ENCODE assay signal across 1 cellular context in the genomic region with DNA sequence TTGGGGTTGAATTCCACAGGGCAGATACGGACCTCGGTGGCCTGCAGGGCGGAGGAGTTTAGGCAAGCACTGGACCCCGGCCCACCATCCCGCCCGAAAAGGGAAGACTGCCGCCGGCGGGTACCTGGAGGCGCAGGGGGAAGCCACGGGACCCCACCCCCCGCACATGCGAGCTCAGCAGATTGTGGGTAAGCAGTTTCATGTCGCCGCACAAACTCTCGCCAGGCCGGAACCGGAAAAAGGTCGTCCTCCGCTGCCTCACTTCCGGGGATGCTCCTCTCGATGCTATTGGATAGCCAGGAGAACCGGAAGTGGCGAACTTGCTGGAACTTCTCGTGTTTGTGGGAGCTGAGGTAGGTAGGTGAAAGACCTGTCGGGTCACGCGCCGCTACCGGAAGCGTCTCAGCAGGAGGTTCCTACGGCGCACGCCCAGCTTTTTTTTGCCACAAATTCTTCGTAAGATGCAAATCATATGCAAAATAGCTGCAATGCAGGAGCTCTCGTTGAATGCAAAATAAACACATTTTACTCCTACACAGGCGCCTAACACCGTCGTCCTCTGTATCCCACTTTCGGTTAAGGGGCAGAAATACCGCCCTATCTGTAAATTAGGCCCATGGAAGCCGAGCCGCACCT.
A peak's percentile ranks its signal among the peaks of the same experiment; 100 is the strongest.
TF ChIP-seq lines count a peak whose summit lies in the region.

TSS of gene TRMT112 (minus strand) at position 235 of the 636 bp plus-strand sequence. CDS start at position 202, 33 bp downstream.

TF ChIP-seq in HepG2, 621 proteins besides CTCF, POLR2A, EP300 and RAD21 (continued from another document and continues in another):
- TF ChIP-seq, protein P1, sequence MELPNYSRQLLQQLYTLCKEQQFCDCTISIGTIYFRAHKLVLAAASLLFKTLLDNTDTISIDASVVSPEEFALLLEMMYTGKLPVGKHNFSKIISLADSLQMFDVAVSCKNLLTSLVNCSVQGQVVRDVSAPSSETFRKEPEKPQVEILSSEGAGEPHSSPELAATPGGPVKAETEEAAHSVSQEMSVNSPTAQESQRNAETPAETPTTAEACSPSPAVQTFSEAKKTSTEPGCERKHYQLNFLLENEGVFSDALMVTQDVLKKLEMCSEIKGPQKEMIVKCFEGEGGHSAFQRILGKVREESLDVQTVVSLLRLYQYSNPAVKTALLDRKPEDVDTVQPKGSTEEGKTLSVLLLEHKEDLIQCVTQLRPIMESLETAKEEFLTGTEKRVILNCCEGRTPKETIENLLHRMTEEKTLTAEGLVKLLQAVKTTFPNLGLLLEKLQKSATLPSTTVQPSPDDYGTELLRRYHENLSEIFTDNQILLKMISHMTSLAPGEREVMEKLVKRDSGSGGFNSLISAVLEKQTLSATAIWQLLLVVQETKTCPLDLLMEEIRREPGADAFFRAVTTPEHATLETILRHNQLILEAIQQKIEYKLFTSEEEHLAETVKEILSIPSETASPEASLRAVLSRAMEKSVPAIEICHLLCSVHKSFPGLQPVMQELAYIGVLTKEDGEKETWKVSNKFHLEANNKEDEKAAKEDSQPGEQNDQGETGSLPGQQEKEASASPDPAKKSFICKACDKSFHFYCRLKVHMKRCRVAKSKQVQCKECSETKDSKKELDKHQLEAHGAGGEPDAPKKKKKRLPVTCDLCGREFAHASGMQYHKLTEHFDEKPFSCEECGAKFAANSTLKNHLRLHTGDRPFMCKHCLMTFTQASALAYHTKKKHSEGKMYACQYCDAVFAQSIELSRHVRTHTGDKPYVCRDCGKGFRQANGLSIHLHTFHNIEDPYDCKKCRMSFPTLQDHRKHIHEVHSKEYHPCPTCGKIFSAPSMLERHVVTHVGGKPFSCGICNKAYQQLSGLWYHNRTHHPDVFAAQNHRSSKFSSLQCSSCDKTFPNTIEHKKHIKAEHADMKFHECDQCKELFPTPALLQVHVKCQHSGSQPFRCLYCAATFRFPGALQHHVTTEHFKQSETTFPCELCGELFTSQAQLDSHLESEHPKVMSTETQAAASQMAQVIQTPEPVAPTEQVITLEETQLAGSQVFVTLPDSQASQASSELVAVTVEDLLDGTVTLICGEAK (IDR thresholded peaks at IDR 0.05): peak; percentile 94
- TF ChIP-seq, protein P1 (CRISPR knock-in tag; IDR thresholded peaks at IDR 0.05): no peak; the same call in 1 of the 2 replicates
- TF ChIP-seq SALL1 (CRISPR knock-in tag; IDR thresholded peaks at IDR 0.05): peak; percentile 52; the same call in 1 of the 2 replicates
- no peak for TF ChIP-seq TOE1 (CRISPR knock-in tag; IDR thresholded peaks at IDR 0.05)
- TF ChIP-seq ETV6 (CRISPR knock-in tag; conservative IDR thresholded peaks at IDR 0.05): no peak
- peak; percentile 77 for TF ChIP-seq MXD1 (CRISPR knock-in tag; IDR thresholded peaks at IDR 0.05)
- TF ChIP-seq ZNF362 (CRISPR knock-in tag; IDR thresholded peaks at IDR 0.05; ENCODE audit: borderline replicate concordance): peak; percentile 83; the same call in 1 of the 2 replicates
- TF ChIP-seq ZMYM4 (CRISPR knock-in tag; IDR thresholded peaks at IDR 0.05): peak; percentile 44
- TF ChIP-seq SOX5 (CRISPR knock-in tag; IDR thresholded peaks at IDR 0.05; ENCODE audit: borderline replicate concordance): no peak
- peak; percentile 92; the same call in 1 of the 2 replicates for TF ChIP-seq ELF4 (CRISPR knock-in tag; IDR thresholded peaks at IDR 0.05; ENCODE audit: borderline replicate concordance)
- peak; percentile 56; the same call in 1 of the 2 replicates for TF ChIP-seq BORCS8-MEF2B (CRISPR knock-in tag; IDR thresholded peaks at IDR 0.05)
- peak; percentile 75; the same call in 1 of the 2 replicates for TF ChIP-seq ZNF251 (CRISPR knock-in tag; IDR thresholded peaks at IDR 0.05)
- TF ChIP-seq, protein P2, sequence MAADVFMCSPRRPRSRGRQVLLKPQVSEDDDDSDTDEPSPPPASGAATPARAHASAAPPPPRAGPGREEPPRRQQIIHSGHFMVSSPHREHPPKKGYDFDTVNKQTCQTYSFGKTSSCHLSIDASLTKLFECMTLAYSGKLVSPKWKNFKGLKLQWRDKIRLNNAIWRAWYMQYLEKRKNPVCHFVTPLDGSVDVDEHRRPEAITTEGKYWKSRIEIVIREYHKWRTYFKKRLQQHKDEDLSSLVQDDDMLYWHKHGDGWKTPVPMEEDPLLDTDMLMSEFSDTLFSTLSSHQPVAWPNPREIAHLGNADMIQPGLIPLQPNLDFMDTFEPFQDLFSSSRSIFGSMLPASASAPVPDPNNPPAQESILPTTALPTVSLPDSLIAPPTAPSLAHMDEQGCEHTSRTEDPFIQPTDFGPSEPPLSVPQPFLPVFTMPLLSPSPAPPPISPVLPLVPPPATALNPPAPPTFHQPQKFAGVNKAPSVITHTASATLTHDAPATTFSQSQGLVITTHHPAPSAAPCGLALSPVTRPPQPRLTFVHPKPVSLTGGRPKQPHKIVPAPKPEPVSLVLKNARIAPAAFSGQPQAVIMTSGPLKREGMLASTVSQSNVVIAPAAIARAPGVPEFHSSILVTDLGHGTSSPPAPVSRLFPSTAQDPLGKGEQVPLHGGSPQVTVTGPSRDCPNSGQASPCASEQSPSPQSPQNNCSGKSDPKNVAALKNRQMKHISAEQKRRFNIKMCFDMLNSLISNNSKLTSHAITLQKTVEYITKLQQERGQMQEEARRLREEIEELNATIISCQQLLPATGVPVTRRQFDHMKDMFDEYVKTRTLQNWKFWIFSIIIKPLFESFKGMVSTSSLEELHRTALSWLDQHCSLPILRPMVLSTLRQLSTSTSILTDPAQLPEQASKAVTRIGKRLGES (CRISPR knock-in tag; IDR thresholded peaks at IDR 0.05; ENCODE audit: borderline replicate concordance): no peak
- TF ChIP-seq, protein P3, sequence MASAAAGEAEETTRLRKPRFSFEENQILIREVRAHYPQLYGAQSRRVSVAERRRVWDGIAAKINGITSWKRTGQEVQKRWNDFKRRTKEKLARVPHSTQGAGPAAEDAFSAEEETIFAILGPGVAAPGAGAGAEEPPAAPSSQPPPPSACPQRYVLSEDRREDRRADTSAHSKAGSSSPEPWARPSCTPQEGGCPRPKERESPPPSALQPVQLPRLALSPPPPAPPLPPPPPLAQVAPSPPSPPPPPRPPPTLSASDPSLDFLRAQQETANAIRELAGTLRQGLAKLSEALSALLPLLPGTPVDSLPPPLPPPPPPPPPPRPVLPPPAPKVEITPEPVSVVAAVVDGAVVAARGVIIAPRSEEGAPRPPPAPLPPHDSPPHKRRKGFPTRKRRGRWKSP (CRISPR knock-in tag; IDR thresholded peaks at IDR 0.05): peak; percentile 76; the same call in 1 of the 2 replicates
- TF ChIP-seq ZHX2 (IDR thresholded peaks at IDR 0.05; ENCODE audit: low read depth): peak; percentile 58
- TF ChIP-seq ZHX2 (CRISPR knock-in tag; IDR thresholded peaks at IDR 0.05; ENCODE audit: borderline replicate concordance): no peak
- TF ChIP-seq ZNF605 (CRISPR knock-in tag; IDR thresholded peaks at IDR 0.05): peak; percentile 56
- peak; percentile 79; the same call in 1 of the 2 replicates for TF ChIP-seq GMEB1 (CRISPR knock-in tag; IDR thresholded peaks at IDR 0.05; ENCODE audit: borderline replicate concordance)
- peak; percentile 52; the same call in 1 of the 2 replicates for TF ChIP-seq ZNF768 (CRISPR knock-in tag; IDR thresholded peaks at IDR 0.05)
- peak; percentile 84 for TF ChIP-seq RBFOX2 (IDR thresholded peaks at IDR 0.05; ENCODE audit: low read depth, low read length)
- TF ChIP-seq ZNF235 (CRISPR knock-in tag; IDR thresholded peaks at IDR 0.05; ENCODE audit: borderline replicate concordance): peak; percentile 57; the same call in 1 of the 2 replicates
- peak; percentile 68; the same call in 1 of the 3 replicates for TF ChIP-seq MXI1 (IDR thresholded peaks at IDR 0.05; ENCODE audit: borderline replicate concordance, low read depth, low read length)
- 0 out of 2 replicates have a peak, but pooled peaks have one; percentile 59 for TF ChIP-seq ZNF766 (CRISPR knock-in tag; IDR thresholded peaks at IDR 0.05; ENCODE audit: borderline replicate concordance)
- TF ChIP-seq NR0B2 (CRISPR knock-in tag; IDR thresholded peaks at IDR 0.05): peak; percentile 77
- peak; percentile 71; the same call in 1 of the 2 replicates for TF ChIP-seq ZNF350 (CRISPR knock-in tag; IDR thresholded peaks at IDR 0.05; ENCODE audit: borderline replicate concordance, low read depth)
- TF ChIP-seq ZSCAN21 (CRISPR knock-in tag; IDR thresholded peaks at IDR 0.05; ENCODE audit: borderline replicate concordance): no peak; the same call in 1 of the 2 replicates
